Comparison of ENCODE assay signal across 8 cellular contexts in genomic region chr1:150973258-150973825, GRCh38. TPM values are rescaled to one million over a fixed set of nuclear protein-coding genes. Genes with fewer than 3 reads are reported as not detected.
DNase-seq lines count a peak whose midpoint lies in the region; ATAC-seq, FAIRE-seq and TF ChIP-seq lines count a peak whose summit lies in the region.

No MANE protein-coding gene starts in this region.

- peak overlapping the region; percentile 17 for H2BK15ac ChIP-seq in neuronal stem cell (ENCODE audit: low read length)

- H3K9ac ChIP-seq in endothelial cell of umbilical vein (replicated peaks; ENCODE audit: extremely low read depth, insufficient read depth, low read length) (peak overlapping the region; percentile 75), neuronal stem cell (ENCODE audit: low read depth, low read length, poor library complexity) (peak overlapping the region; percentile 96)

- POLR2A ChIA-PET in T-cell (lab: Charles Lee) (interaction anchor here in 1 of 2 donors (0.6 kb wide), 1 partner anchor 10 kb away, joined by 3 read pairs; no protein-coding TSS in a partner anchor), endothelial cell of umbilical vein (lab: Charles Lee) (no interaction called here)

- TF ChIP-seq POLR2A in endothelial cell of umbilical vein (IDR thresholded peaks at IDR 0.05; ENCODE audit: low read depth, low read length), result no peak

- peak overlapping the region; percentile 1 for H3K14ac ChIP-seq in neuronal stem cell (ENCODE audit: low read length)

- H3K4me2 ChIP-seq in endothelial cell of umbilical vein (ENCODE audit: insufficient read depth, low read length) (peak overlapping the region; percentile 62), neuronal stem cell (ENCODE audit: insufficient read depth, low read length, poor library complexity, severe bottlenecking) (peak overlapping the region; percentile 89)

- peak overlapping the region; percentile 91 to 94 for H3K27ac Mint-ChIP-seq in T-cell

- dilution Hi-C loops in endothelial cell of umbilical vein (cut with MboI; ENCODE audit: extremely low pct_ligation_motif_present, low sequenced_read_pairs), result no loop called here

- H4K20me1 ChIP-seq in endothelial cell of umbilical vein (replicated peaks; ENCODE audit: control insufficient read depth, extremely low read depth, insufficient read depth, low read length), result no peaks in the 10 kb centered on the region

- H3K4me1 Mint-ChIP-seq in T-cell, result peaks cover 60 to 66% (median 63%) of the 10 kb centered on the region in 3 donors

- no peaks in the 10 kb centered on the region for H3K9me3 ChIP-seq in endothelial cell of umbilical vein (replicated peaks; ENCODE audit: control insufficient read depth, insufficient read depth, low read length)
- H3K9me3 ChIP-seq in neuronal stem cell (replicated peaks in 1 of 2; ENCODE audit: control insufficient read depth in 2 of 2, insufficient read depth in 1 of 2, low read depth in 1 of 2, low read length in 2 of 2), result peaks cover 0 to 5% of the 10 kb centered on the region in 2 donors

- H2AFZ ChIP-seq in endothelial cell of umbilical vein (ENCODE audit: low read depth, low read length), result no peak overlapping the region
- no peak overlapping the region for H2AFZ ChIP-seq in neuronal stem cell (ENCODE audit: low read length)

- peaks cover 9% of the 10 kb centered on the region for H3K79me1 ChIP-seq in neuronal stem cell (ENCODE audit: low read depth, low read length)

- H3K9me3 Mint-ChIP-seq in T-cell, result no peaks in the 10 kb centered on the region

- no peak overlapping the region for H4K91ac ChIP-seq in neuronal stem cell (ENCODE audit: low read depth, low read length, poor library complexity)

- TF ChIP-seq CTCF in endothelial cell of umbilical vein (IDR thresholded peaks at IDR 0.05; ENCODE audit: extremely low read depth in 1 of 2, insufficient read depth in 1 of 2, low read depth in 1 of 2, low read length in 2 of 2), result no peak

- H3K4me1 ChIP-seq in endothelial cell of umbilical vein (ENCODE audit: control insufficient read depth, extremely low read depth, insufficient read depth, low read length) (peaks cover 28% of the 10 kb centered on the region), neuronal stem cell (ENCODE audit: control insufficient read depth in 2 of 2, insufficient read depth in 1 of 2, low read depth in 1 of 2, low read length in 2 of 2) (peaks cover 33 to 35% of the 10 kb centered on the region in 2 donors)

- peaks cover 5% of the 10 kb centered on the region for H3K36me3 Mint-ChIP-seq in T-cell

- H3K9me1 ChIP-seq in endothelial cell of umbilical vein (replicated peaks; ENCODE audit: control insufficient read depth, extremely low read depth, insufficient read depth, low read length), result no peaks in the 10 kb centered on the region

- H3K4ac ChIP-seq in neuronal stem cell (ENCODE audit: low read length), result peak overlapping the region; percentile 7

- H3K18ac ChIP-seq in neuronal stem cell (ENCODE audit: low read length), result peak overlapping the region; percentile 96

- CTCF ChIA-PET in T-cell (lab: Charles Lee) (interaction anchor here (0.7 to 1.3 kb wide), 2 partner anchors 32 to 426 kb away, joined by 3 to 4 read pairs; partner anchors contain the start of gene PSMB4 (in 1 of the 2)), endothelial cell of umbilical vein (lab: Charles Lee) (interaction anchor here (1.2 to 17.1 kb wide), 6 partner anchors 11 to 686 kb away, joined by 3 to 278 read pairs (median 6); partner anchors contain the start of gene MINDY1)

- intact Hi-C loops in endothelial cell of umbilical vein (cut with micrococcal nuclease), result no loop called here

- H3K27ac ChIP-seq in endothelial cell of umbilical vein (ENCODE audit: insufficient read depth, low read depth, low read length), result peak overlapping the region; percentile 50
- H3K27ac ChIP-seq in neuronal stem cell (replicated peaks; ENCODE audit: low read length), result no peak overlapping the region

- peak overlapping the region; percentile 83 to 89 (median 85) for H3K4me3 Mint-ChIP-seq in T-cell

- no TSS peak for BruUV-seq in endothelial cell of umbilical vein (replicated peaks; lab: Mats Ljungman, UMichigan)

- H3K27me3 Mint-ChIP-seq in T-cell, result no peaks in the 10 kb centered on the region

- H3K27me3 ChIP-seq in endothelial cell of umbilical vein (ENCODE audit: control insufficient read depth in 2 of 2, insufficient read depth in 2 of 2, low read length in 2 of 2) (no peaks in the 10 kb centered on the region), neuronal stem cell (ENCODE audit: control insufficient read depth in 3 of 3, insufficient read depth in 3 of 3, low read depth in 1 of 3, low read length in 3 of 3) (peaks cover 0 to 2% (median 0%) of the 10 kb centered on the region in 3 experiments)

- no peak overlapping the region for H3K23ac ChIP-seq in neuronal stem cell (ENCODE audit: low read depth, low read length, poor library complexity)

- H3K4me3 ChIP-seq in endothelial cell of umbilical vein (replicated peaks in 1 of 3; ENCODE audit: insufficient read depth in 1 of 3, low read depth in 1 of 3, low read length in 3 of 3) (peak overlapping the region; percentile 43 to 75 (median 65)), neuronal stem cell (ENCODE audit: low read length in 2 of 2) (peak overlapping the region; percentile 86 to 89)

- no peak overlapping the region for H2BK12ac ChIP-seq in neuronal stem cell (ENCODE audit: low read length)

- H3K36me3 ChIP-seq in endothelial cell of umbilical vein (ENCODE audit: control insufficient read depth in 2 of 2, extremely low read depth in 1 of 2, insufficient read depth in 2 of 2, low read length in 2 of 2), result peaks cover 1 to 4% of the 10 kb centered on the region in 2 experiments
- peaks cover 6 to 18% of the 10 kb centered on the region in 2 donors for H3K36me3 ChIP-seq in neuronal stem cell (replicated peaks in 1 of 2; ENCODE audit: control insufficient read depth in 2 of 2, insufficient read depth in 2 of 2, low read length in 2 of 2)

- H2AK5ac ChIP-seq in neuronal stem cell (ENCODE audit: low read depth, low read length), result peak overlapping the region; percentile 57

- H2BK120ac ChIP-seq in neuronal stem cell (ENCODE audit: low read depth, low read length), result no peak overlapping the region

- peak in 3 of 34 experiments; percentile 4 to 11 (median 9) for DNase-seq in T-cell
- DNase-seq in endothelial cell of umbilical vein (ENCODE audit: low read depth, low spot score), result no peak
- DNase-seq in neuronal stem cell (ENCODE audit: low spot score), result no peak
- no peak for DNase-seq in KBM-7
- no peak for DNase-seq in occipital lobe (lab: John Stamatoyannopoulos, UW)

- in situ Hi-C loops in KBM-7 (cut with MboI; ENCODE audit: low pct_unique_long_range_greater_than_20kb, low sequenced_read_pairs), result no loop called here

- H2BK5ac ChIP-seq in neuronal stem cell (ENCODE audit: low read length), result no peak overlapping the region

- ATAC-seq in GM18502 (IDR thresholded peaks at IDR 0.05; ENCODE audit: poor library complexity, unreplicated experiment) (peak; percentile 9), T-cell (replicated peaks in 1 of 4) (no peak), HG03520 (IDR thresholded peaks at IDR 0.05; ENCODE audit: unreplicated experiment) (no peak), HG03025 (IDR thresholded peaks at IDR 0.05; ENCODE audit: low FRiP score, unreplicated experiment) (no peak)

- peak; percentile 24 for FAIRE-seq in endothelial cell of umbilical vein (lab: Jason Lieb, UNC)

- H3K79me2 ChIP-seq in endothelial cell of umbilical vein (ENCODE audit: control insufficient read depth, insufficient read depth, low read length), result peaks cover 56% of the 10 kb centered on the region

- no CpG with 5 or more reads among the region's 15 CpGs for WGBS in neuronal stem cell (ENCODE audit: extremely low coverage in 2 of 2, insufficient read length in 2 of 2, insufficient replicate concordance in 1 of 2), 2 donors

- H4K8ac ChIP-seq in neuronal stem cell (ENCODE audit: low read depth, low read length), result no peak overlapping the region

RNA-seq across cellular contexts. Expression of gene CERS2, which starts 1.3 kb away (rescaled TPM):
- total RNA-seq in T-cell, result 100 to 1,000 TPM in 4 of 5 donors, 10 to 100 TPM in 1; 74.3 to 153 (median 135) TPM
- total RNA-seq in endothelial cell of umbilical vein, result 155 and 171 TPM in 2 replicates
- 143 and 158 TPM in 2 replicates for polyA plus RNA-seq in endothelial cell of umbilical vein
- 158 and 161 TPM in 2 replicates for polyA plus RNA-seq in endothelial cell of umbilical vein (2011; cell fraction: cytosol; rRNA removed)
- polyA plus RNA-seq in endothelial cell of umbilical vein (2011; cell fraction: nucleus; rRNA removed), result 124 and 141 TPM in 2 replicates
- polyA plus RNA-seq in endothelial cell of umbilical vein (2012), result 96.0 and 136 TPM in 2 replicates
- 178 and 194 TPM in 2 replicates for polyA minus RNA-seq in endothelial cell of umbilical vein
- 167 TPM for polyA minus RNA-seq in endothelial cell of umbilical vein (2011; cell fraction: cytosol; rRNA and poly(A)+ RNA removed)
- polyA minus RNA-seq in endothelial cell of umbilical vein (2011; cell fraction: nucleus; rRNA and poly(A)+ RNA removed), result 40.8 and 75.8 TPM in 2 replicates
- polyA plus RNA-seq in neuronal stem cell (2013, experiment 1 of 2), result 162 TPM
- polyA plus RNA-seq in neuronal stem cell (2013, experiment 2 of 2), result 165 TPM
- 35.6 TPM for total RNA-seq in occipital lobe

RNA-seq across cellular contexts. Expression of gene ANXA9, which starts 8.8 kb away (rescaled TPM):
- under 1 TPM in 2 of 5 donors, not detected in 3; 0.15 to 0.16 TPM for total RNA-seq in T-cell
- total RNA-seq in endothelial cell of umbilical vein, result not detected in 2 replicates
- not detected in 2 replicates for polyA plus RNA-seq in endothelial cell of umbilical vein
- not detected in 2 replicates for polyA plus RNA-seq in endothelial cell of umbilical vein (2011; cell fraction: cytosol; rRNA removed)
- polyA plus RNA-seq in endothelial cell of umbilical vein (2011; cell fraction: nucleus; rRNA removed), result not detected in 2 replicates
- polyA plus RNA-seq in endothelial cell of umbilical vein (2012), result 0.46 and 0.62 TPM in 2 replicates
- polyA minus RNA-seq in endothelial cell of umbilical vein, result not detected in 2 replicates
- polyA minus RNA-seq in endothelial cell of umbilical vein (2011; cell fraction: cytosol; rRNA and poly(A)+ RNA removed), result 2.2 TPM
- polyA minus RNA-seq in endothelial cell of umbilical vein (2011; cell fraction: nucleus; rRNA and poly(A)+ RNA removed), result not detected in 2 replicates
- polyA plus RNA-seq in neuronal stem cell (2013, experiment 1 of 2), result 0.39 TPM
- polyA plus RNA-seq in neuronal stem cell (2013, experiment 2 of 2), result 0.57 TPM
- not detected for total RNA-seq in occipital lobe

RNA-seq across cellular contexts. Expression of gene MINDY1, which starts 33.4 kb away (rescaled TPM):
- total RNA-seq in T-cell (10 to 100 TPM; 15.3 to 26.8 (median 19.0) TPM), endothelial cell of umbilical vein (11.7 and 12.0 TPM in 2 replicates), occipital lobe (10.5 TPM)
- polyA plus RNA-seq in endothelial cell of umbilical vein, result 15.4 and 16.1 TPM in 2 replicates
- polyA plus RNA-seq in endothelial cell of umbilical vein (2011; cell fraction: cytosol; rRNA removed), result 11.2 and 11.5 TPM in 2 replicates
- polyA plus RNA-seq in endothelial cell of umbilical vein (2011; cell fraction: nucleus; rRNA removed), result 21.3 and 26.7 TPM in 2 replicates
- polyA plus RNA-seq in endothelial cell of umbilical vein (2012), result 8.4 and 10.3 TPM in 2 replicates
- 15.4 and 22.7 TPM in 2 replicates for polyA minus RNA-seq in endothelial cell of umbilical vein
- 7.9 TPM for polyA minus RNA-seq in endothelial cell of umbilical vein (2011; cell fraction: cytosol; rRNA and poly(A)+ RNA removed)
- polyA minus RNA-seq in endothelial cell of umbilical vein (2011; cell fraction: nucleus; rRNA and poly(A)+ RNA removed), result 10.0 and 10.7 TPM in 2 replicates
- polyA plus RNA-seq in neuronal stem cell (2013, experiment 1 of 2), result 11.7 TPM
- polyA plus RNA-seq in neuronal stem cell (2013, experiment 2 of 2), result 11.9 TPM

RNA-seq across cellular contexts. Expression of gene PRUNE1, which starts 34.9 kb away (rescaled TPM):
- total RNA-seq in T-cell (10 to 100 TPM; 15.3 to 31.3 (median 24.9) TPM), endothelial cell of umbilical vein (8.0 and 8.6 TPM in 2 replicates), occipital lobe (25.3 TPM)
- 17.5 and 19.3 TPM in 2 replicates for polyA plus RNA-seq in endothelial cell of umbilical vein
- 11.9 and 12.9 TPM in 2 replicates for polyA plus RNA-seq in endothelial cell of umbilical vein (2011; cell fraction: cytosol; rRNA removed)
- polyA plus RNA-seq in endothelial cell of umbilical vein (2011; cell fraction: nucleus; rRNA removed), result 10.1 and 10.7 TPM in 2 replicates
- polyA plus RNA-seq in endothelial cell of umbilical vein (2012), result 5.9 and 7.5 TPM in 2 replicates
- polyA minus RNA-seq in endothelial cell of umbilical vein, result 18.7 and 21.9 TPM in 2 replicates
- 22.6 TPM for polyA minus RNA-seq in endothelial cell of umbilical vein (2011; cell fraction: cytosol; rRNA and poly(A)+ RNA removed)
- 5.5 and 6.2 TPM in 2 replicates for polyA minus RNA-seq in endothelial cell of umbilical vein (2011; cell fraction: nucleus; rRNA and poly(A)+ RNA removed)
- 28.6 TPM for polyA plus RNA-seq in neuronal stem cell (2013, experiment 1 of 2)
- 28.5 TPM for polyA plus RNA-seq in neuronal stem cell (2013, experiment 2 of 2)

RNA-seq across cellular contexts. Expression of gene SETDB1, which starts 47.2 kb away (rescaled TPM):
- total RNA-seq in T-cell, result 10 to 100 TPM; 44.5 to 72.6 (median 62.5) TPM
- total RNA-seq in endothelial cell of umbilical vein, result 42.0 and 49.2 TPM in 2 replicates
- polyA plus RNA-seq in endothelial cell of umbilical vein, result 25.1 and 25.3 TPM in 2 replicates
- 23.9 and 24.8 TPM in 2 replicates for polyA plus RNA-seq in endothelial cell of umbilical vein (2011; cell fraction: cytosol; rRNA removed)
- 82.1 and 83.5 TPM in 2 replicates for polyA plus RNA-seq in endothelial cell of umbilical vein (2011; cell fraction: nucleus; rRNA removed)
- 27.1 and 29.8 TPM in 2 replicates for polyA plus RNA-seq in endothelial cell of umbilical vein (2012)
- polyA minus RNA-seq in endothelial cell of umbilical vein, result 74.2 and 80.9 TPM in 2 replicates
- polyA minus RNA-seq in endothelial cell of umbilical vein (2011; cell fraction: cytosol; rRNA and poly(A)+ RNA removed), result 27.0 TPM
- polyA minus RNA-seq in endothelial cell of umbilical vein (2011; cell fraction: nucleus; rRNA and poly(A)+ RNA removed), result 48.6 and 72.3 TPM in 2 replicates
- 27.9 TPM for polyA plus RNA-seq in neuronal stem cell (2013, experiment 1 of 2)
- polyA plus RNA-seq in neuronal stem cell (2013, experiment 2 of 2), result 26.8 TPM
- 51.5 TPM for total RNA-seq in occipital lobe
